In genomic region chr4:146458594-146458993, GRCh38 we compare ENCODE assay signal across 10 cellular contexts.
A peak's percentile ranks its signal among the peaks of the same experiment; 100 is the strongest.
DNase-seq lines count a peak whose midpoint lies in the region; ATAC-seq and TF ChIP-seq lines count a peak whose summit lies in the region.
"Had no signal": no experiment of that assay in that cellular context is flagged by ENCODE, and none has a peak within 500 bp of the region (broad histone marks: within the 10 kb centered on the region; RNA-seq: fewer than 3 reads in every experiment).

No MANE protein-coding gene starts in this region.

- ATAC-seq in GM19438 (IDR thresholded peaks at IDR 0.05; ENCODE audit: low read depth, unreplicated experiment), result peak; percentile 84
- peak; percentile 61 for ATAC-seq in HG03066 (IDR thresholded peaks at IDR 0.05; ENCODE audit: low read depth, unreplicated experiment)
- peak; percentile 79 for ATAC-seq in activated CD8-positive, alpha-beta T cell treated with anti-CD3 and anti-CD28 coated beads, Interleukin-2, amount 10 ng/mL, durations not matched to agents 7 days and 5 days

- peak overlapping the region; percentile 22 for H3K4me3 Mint-ChIP-seq in activated CD8-positive, alpha-beta T cell treated with anti-CD3 and anti-CD28 coated beads, Interleukin-2, amount 10 ng/mL, durations not matched to agents 7 days and 5 days

- H3K36me3 Mint-ChIP-seq in activated CD8-positive, alpha-beta T cell treated with anti-CD3 and anti-CD28 coated beads, Interleukin-2, amount 10 ng/mL, durations not matched to agents 7 days and 5 days (ENCODE audit: low read depth), result peaks cover 13% of the 10 kb centered on the region

- H3K9me3 Mint-ChIP-seq in activated CD8-positive, alpha-beta T cell treated with anti-CD3 and anti-CD28 coated beads, Interleukin-2, amount 10 ng/mL, durations not matched to agents 7 days and 5 days (ENCODE audit: insufficient read depth), result peaks cover 11% of the 10 kb centered on the region

- CTCF ChIA-PET in activated CD8-positive, alpha-beta T cell treated with anti-CD3 and anti-CD28 coated beads, Interleukin-2, amount 10 ng/mL, durations not matched to agents 7 days and 5 days (lab: Charles Lee), result no interaction called here

- H3K4me3 ChIP-seq in GM12865 (ENCODE audit: low read depth, low read length), result no peak overlapping the region
- H3K4me3 ChIP-seq in MG63, result no peak overlapping the region

- no peaks in the 10 kb centered on the region for H3K36me3 ChIP-seq in MG63

- peak overlapping the region; percentile 81 for H3K27ac Mint-ChIP-seq in activated CD8-positive, alpha-beta T cell treated with anti-CD3 and anti-CD28 coated beads, Interleukin-2, amount 10 ng/mL, durations not matched to agents 7 days and 5 days

- TF ChIP-seq CTCF in GM12865 (IDR thresholded peaks at IDR 0.05; ENCODE audit: insufficient read depth, low read depth, low read length, missing control alignments), result no peak

- DNase-seq in GM12865 (ENCODE audit: low read depth) (peak; percentile 38), NCI-H1048 (lab: John Stamatoyannopoulos, UW) (no peak), H4 (ENCODE audit: low spot score) (no peak), MG63 (no peak), NCI-H146 (lab: John Stamatoyannopoulos, UW) (no peak)
- DNase-seq in activated CD8-positive, alpha-beta T cell treated with anti-CD3 and anti-CD28 coated beads, Interleukin-2, amount 10 ng/mL, durations not matched to agents 7 days and 5 days, result no peak
- DNase-seq: cerebellar nuclear complex, kidney had no signal

- POLR2A ChIA-PET in activated CD8-positive, alpha-beta T cell treated with anti-CD3 and anti-CD28 coated beads, Interleukin-2, amount 10 ng/mL, durations not matched to agents 7 days and 5 days (lab: Charles Lee), result interaction anchor here (0.7 kb wide), 1 partner anchor 15 kb away, joined by 3 read pairs; no protein-coding TSS in a partner anchor

- H3K9me3 ChIP-seq in MG63, result no peaks in the 10 kb centered on the region

- peaks cover 20% of the 10 kb centered on the region for H3K4me1 Mint-ChIP-seq in activated CD8-positive, alpha-beta T cell treated with anti-CD3 and anti-CD28 coated beads, Interleukin-2, amount 10 ng/mL, durations not matched to agents 7 days and 5 days (ENCODE audit: low read depth)

- H3K27me3 Mint-ChIP-seq in activated CD8-positive, alpha-beta T cell treated with anti-CD3 and anti-CD28 coated beads, Interleukin-2, amount 10 ng/mL, durations not matched to agents 7 days and 5 days (ENCODE audit: low read depth), result no peaks in the 10 kb centered on the region

- H3K27me3 ChIP-seq in MG63, result no peaks in the 10 kb centered on the region
